In the genomic region with DNA sequence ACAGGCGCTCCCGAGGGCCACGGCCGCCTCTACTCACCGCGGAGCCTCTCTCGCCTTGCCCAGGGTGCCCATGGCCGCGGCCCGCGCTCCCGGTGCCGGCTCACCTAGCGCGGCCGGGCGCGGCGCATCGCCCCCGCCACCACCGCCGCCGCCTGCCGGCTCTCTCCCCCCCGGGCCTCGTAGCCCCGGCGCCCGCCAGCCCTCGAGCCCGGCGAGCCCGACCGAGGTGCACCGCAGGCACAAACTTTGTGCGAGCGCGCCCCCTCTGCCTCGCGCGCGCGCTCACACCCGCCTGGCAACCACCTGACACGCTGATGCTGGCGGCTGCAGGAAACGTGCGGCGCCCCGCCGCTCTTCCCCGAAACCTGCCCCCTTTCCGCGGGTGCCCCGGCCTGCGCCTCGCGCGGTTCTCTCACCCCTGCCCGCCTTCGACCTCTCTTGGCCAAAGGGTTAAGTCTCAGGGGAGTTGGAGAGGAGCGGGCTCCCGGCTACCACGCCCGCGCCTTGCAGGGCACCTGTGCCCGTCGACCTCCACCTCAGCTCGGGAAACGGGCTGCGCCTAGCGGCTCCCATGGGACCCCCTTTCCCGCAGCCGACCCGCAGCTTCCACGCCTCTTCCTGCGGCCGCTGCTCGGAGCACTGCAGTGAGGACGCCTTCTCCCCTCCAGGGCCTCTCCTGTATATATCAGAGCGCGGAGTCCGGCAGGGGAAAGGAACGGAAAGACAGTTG, we compare ENCODE assay signal across 8 cellular contexts. TPM values are rescaled to one million over a fixed set of nuclear protein-coding genes. Genes with fewer than 3 reads are reported as not detected.
DNase-seq lines count a peak whose midpoint lies in the region; ATAC-seq and TF ChIP-seq lines count a peak whose summit lies in the region.

A gene (minus strand): TSS at position 258 of the 730 bp plus-strand sequence. CDS start 186 bp downstream, at position 72.

- no peaks in the 10 kb centered on the region for H3K79me2 ChIP-seq in mammary epithelial cell (ENCODE audit: insufficient read depth, low read length)

- H4K20me1 ChIP-seq in mammary epithelial cell (ENCODE audit: insufficient read depth, low read length) = no peaks in the 10 kb centered on the region

- H2AFZ ChIP-seq in mammary epithelial cell (ENCODE audit: low read depth, low read length) = peak within 1 kb of the TSS; percentile 69

- H3K27ac ChIP-seq in WERI-Rb-1 = no peak within 1 kb of the TSS
- no peak within 1 kb of the TSS for H3K27ac ChIP-seq in mammary epithelial cell (ENCODE audit: insufficient read depth, low read depth, low read length)

- 28% methylated on average over 31 of the region's 85 CpGs for WGBS in mammary epithelial cell (ENCODE audit: low coverage, missing lambda C conversion rate)

- dilution Hi-C loops in mammary epithelial cell (cut with HindIII; ENCODE audit: low sequenced_read_pairs) = no loop called here

- H3K27me3 ChIP-seq in WERI-Rb-1 (ENCODE audit: insufficient read depth, low read depth, severe bottlenecking) (peaks cover 60% of the 10 kb centered on the region), mammary epithelial cell (ENCODE audit: insufficient read depth, low read length) (peaks cover 4% of the 10 kb centered on the region)

- peaks cover 3% of the 10 kb centered on the region for H3K4me1 ChIP-seq in mammary epithelial cell (ENCODE audit: insufficient read depth, low read length)

- no peak within 1 kb of the TSS for H3K9ac ChIP-seq in mammary epithelial cell (ENCODE audit: insufficient read depth, low read length)

- H3K9me3 ChIP-seq in WERI-Rb-1 (ENCODE audit: severe bottlenecking) = peaks cover 2% of the 10 kb centered on the region
- no peaks in the 10 kb centered on the region for H3K9me3 ChIP-seq in mammary epithelial cell (replicated peaks; ENCODE audit: insufficient read depth, low read length)

- CTCF ChIA-PET in mammary epithelial cell (lab: Charles Lee; ENCODE audit: low non-redundant PET) = interaction anchor here (0.7 kb wide), 2 partner anchors 90 to 603 kb away, joined by 3 to 4 read pairs; no protein-coding TSS in a partner anchor

- DNase-seq in GM10266 (ENCODE audit: extremely low spot score) = peak; percentile 82
- DNase-seq in KBM-7 = peak; percentile 74
- peak; percentile 58 for DNase-seq in WERI-Rb-1
- peak; percentile 47 for DNase-seq in mammary epithelial cell
- DNase-seq in left colon = peak; percentile 63 to 83
- DNase-seq in stimulated activated CD4-positive, alpha-beta T cell treated with anti-CD3 and anti-CD28 coated beads, Interleukin-2, amount 100 ng/mL, for 4 hours (ENCODE audit: low read depth) = peak; percentile 83
- no peak for DNase-seq in NCI-H128 (lab: John Stamatoyannopoulos, UW; ENCODE audit: unreplicated experiment)

- intact Hi-C loops in mammary epithelial cell (cut with micrococcal nuclease) (loop anchor here (1.0 kb wide), 3 partner anchors 83 to 119 kb away; no protein-coding TSS in a partner anchor), left colon (cut with DNase I, micrococcal nuclease) (no loop called here)

- peak within 1 kb of the TSS; percentile 47 for H3K4me3 ChIP-seq in WERI-Rb-1 (ENCODE audit: low read depth, low read length)
- H3K4me3 ChIP-seq in mammary epithelial cell (replicated peaks in 1 of 3; ENCODE audit: insufficient read depth in 1 of 3, low read depth in 2 of 3, low read length in 3 of 3) = peak within 1 kb of the TSS; percentile 34 to 54 (median 54)

- no TSS peak for BruUV-seq in mammary epithelial cell (replicated peaks; lab: Mats Ljungman, UMichigan)

- peak within 1 kb of the TSS; percentile 89 for H3K4me2 ChIP-seq in mammary epithelial cell (ENCODE audit: insufficient read depth, low read depth, low read length)

- in situ Hi-C loops in KBM-7 (cut with MboI; ENCODE audit: low pct_unique_long_range_greater_than_20kb, low sequenced_read_pairs) = no loop called here
- in situ Hi-C loops in mammary epithelial cell (cut with MboI; ENCODE audit: low sequenced_read_pairs in 2 of 2) = loop anchor here (5.0 to 10.0 kb wide), 2 partner anchors 118 to 120 kb away; no protein-coding TSS in a partner anchor

- peak; percentile 54 for ATAC-seq in GM21717 (IDR thresholded peaks at IDR 0.05; ENCODE audit: unreplicated experiment)
- peak; percentile 91 for ATAC-seq in left colon

- H3K36me3 ChIP-seq in WERI-Rb-1 = no peaks in the 10 kb centered on the region
- no peaks in the 10 kb centered on the region for H3K36me3 ChIP-seq in mammary epithelial cell (ENCODE audit: insufficient read depth, low read length)

- TF ChIP-seq CTCF in GM10266 (IDR thresholded peaks at IDR 0.05; ENCODE audit: control insufficient read depth, insufficient read depth, low read depth, missing control alignments) = peak; percentile 68
- peak; percentile 33; the same call in 1 of the 2 replicates for TF ChIP-seq CTCF in WERI-Rb-1 (IDR thresholded peaks at IDR 0.05; ENCODE audit: low read depth, low read length)
- TF ChIP-seq CTCF in mammary epithelial cell (conservative IDR thresholded peaks at IDR 0.05 in 1 of 2, IDR thresholded peaks at IDR 0.05 in 1 of 2; ENCODE audit: extremely low read depth in 1 of 2, insufficient read depth in 1 of 2, low read depth in 1 of 2, low read length in 2 of 2) = no peak

RNA-seq across cellular contexts. Expression of the gene that starts here (rescaled TPM):
- total RNA-seq in mammary epithelial cell (under 1 TPM in 1 of 2 donors, not detected in 1; under 0.01 TPM), left colon (1 to 10 TPM in 1 of 2 donors, under 1 TPM in 1; 0.84 to 1.0 TPM)
- polyA plus RNA-seq in mammary epithelial cell = not detected
- polyA minus RNA-seq in mammary epithelial cell = not detected

Comparison
In these comparisons a context has a peak if more than half of its experiments do, and no peak if none do; other contexts are left out.
1. Peak in DNase-seq, H3K4me3 ChIP-seq and H3K4me2 ChIP-seq in mammary epithelial cell; RNA of the gene not detected or under 1 TPM.
2. CTCF ChIP-seq: peak in GM10266 (single experiment) and WERI-Rb-1 (single experiment); none in mammary epithelial cell (0 of 2).